In the genomic region with DNA sequence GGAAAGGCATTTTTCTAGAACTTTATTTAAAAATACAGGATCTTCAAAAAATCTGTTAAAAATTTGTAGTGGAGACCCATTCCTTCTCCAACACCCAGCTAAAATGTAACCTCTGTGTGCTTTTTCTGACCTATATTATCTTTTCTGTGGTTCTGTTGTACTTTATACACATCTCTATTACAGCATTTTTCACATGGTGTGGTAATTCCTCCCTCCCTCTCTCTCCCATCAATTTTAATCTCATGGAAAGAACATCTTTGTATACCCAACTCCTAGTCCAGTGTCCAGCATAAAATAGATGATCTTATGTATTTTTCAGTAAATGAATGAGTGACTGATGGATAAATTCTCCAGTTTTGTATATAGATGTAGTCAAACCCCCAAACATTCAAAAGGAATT, we compare ENCODE assay signal across 16 cellular contexts.
A peak's percentile ranks its signal among the peaks of the same experiment; 100 is the strongest.
DNase-seq lines count a peak whose midpoint lies in the region; ATAC-seq and TF ChIP-seq lines count a peak whose summit lies in the region.
"Had no signal": no experiment of that assay in that cellular context is flagged by ENCODE, and none has a peak within 500 bp of the region (broad histone marks: within the 10 kb centered on the region; RNA-seq: fewer than 3 reads in every experiment).

No MANE protein-coding gene starts in this region.

- H3K27me3 ChIP-seq in IMR-90 (ENCODE audit: control insufficient read depth, insufficient read depth, low read length) (no peaks in the 10 kb centered on the region), thyroid gland (no peaks in the 10 kb centered on the region)
- H3K27me3 ChIP-seq: BLaER1 treated with 17β-estradiol and CSF1 and Interleukin-3, amounts not matched to agents 10 nM and 100 nM had no signal

- no peak overlapping the region for H3K4ac ChIP-seq in IMR-90 (ENCODE audit: low read depth, low read length)

- no peak overlapping the region for H4K91ac ChIP-seq in IMR-90 (ENCODE audit: insufficient read depth, low read depth, low read length)

- no peak overlapping the region for H3K14ac ChIP-seq in IMR-90 (replicated peaks; ENCODE audit: low read depth, low read length)

- no peak overlapping the region for H4K8ac ChIP-seq in IMR-90 (ENCODE audit: low read depth in 2 of 2, low read length in 2 of 2)

- H3K36me3 ChIP-seq in IMR-90 (ENCODE audit: control insufficient read depth, insufficient read depth, low read length), result no peaks in the 10 kb centered on the region
- no peaks in the 10 kb centered on the region for H3K36me3 ChIP-seq in thyroid gland
- H3K36me3 ChIP-seq: BLaER1 treated with 17β-estradiol and CSF1 and Interleukin-3, amounts not matched to agents 10 nM and 100 nM had no signal

- H4K5ac ChIP-seq in IMR-90 (ENCODE audit: low read depth, low read length), result no peak overlapping the region

- BruUV-seq in IMR-90 (replicated peaks; lab: Mats Ljungman, UMichigan), result no TSS peak

- H3K4me3 ChIP-seq in IMR-90 (ENCODE audit: insufficient read depth, low read depth, low read length) (no peak overlapping the region), thyroid gland (replicated peaks in 1 of 3) (no peak overlapping the region)
- H3K4me3 ChIP-seq: BLaER1 treated with 17β-estradiol and CSF1 and Interleukin-3, amounts not matched to agents 10 nM and 100 nM had no signal

- no peak for ATAC-seq in IMR-90 (ENCODE audit: low read depth)
- ATAC-seq: CD8-positive, alpha-beta T cell had no signal

- dilution Hi-C loops in IMR-90 (cut with HindIII; ENCODE audit: low sequenced_read_pairs, unreplicated experiment), result no loop called here

- in situ Hi-C loops in IMR-90 (cut with MboI; ENCODE audit: low sequenced_read_pairs), result no loop called here

- H3K23ac ChIP-seq in IMR-90 (ENCODE audit: low read depth, low read length), result no peak overlapping the region

- no peak overlapping the region for H3K4me2 ChIP-seq in IMR-90 (ENCODE audit: low read depth, low read length)
- H3K4me2 ChIP-seq: BLaER1 treated with 17β-estradiol and CSF1 and Interleukin-3, amounts not matched to agents 10 nM and 100 nM had no signal

- H3K9me3 ChIP-seq in IMR-90 (ENCODE audit: control insufficient read depth, insufficient read depth, low read length) (no peaks in the 10 kb centered on the region), thyroid gland (no peaks in the 10 kb centered on the region)
- H3K9me3 ChIP-seq: BLaER1 treated with 17β-estradiol and CSF1 and Interleukin-3, amounts not matched to agents 10 nM and 100 nM; Caco-2 had no signal

- H2AK5ac ChIP-seq in IMR-90 (ENCODE audit: low read depth, low read length), result no peak overlapping the region

- CTCF ChIA-PET in IMR-90 (lab: Yijun Ruan, JAX), result no interaction called here

- DNase-seq in IMR-90 (no peak), amniotic epithelial cell (ENCODE audit: low read depth) (peak; percentile 86), thyroid gland (no peak), AG08395 (ENCODE audit: low spot score) (no peak)
- no peak for DNase-seq in activated CD4-positive, CD25-positive, alpha-beta regulatory T cell treated with anti-CD3 and anti-CD28 coated beads, Interleukin-2, amount 50 U/mL, for 72 hours
- DNase-seq: 8988T; ACHN; AML-193; Caco-2; Calu3; CD4-positive, alpha-beta T cell; CD8-positive, alpha-beta T cell; DMS79 treated with DMSO at 0.1 percent for 48 hours; GF-D8 had no signal

- no peak overlapping the region for H2AFZ ChIP-seq in IMR-90 (replicated peaks; ENCODE audit: low read length, poor library complexity)

- no peak overlapping the region for H3K18ac ChIP-seq in IMR-90 (ENCODE audit: low read depth, low read length)

- H3K56ac ChIP-seq in IMR-90 (ENCODE audit: extremely low read depth, insufficient read depth, low read length), result no peak overlapping the region

- TF ChIP-seq POLR2A in IMR-90 (IDR thresholded peaks at IDR 0.05; ENCODE audit: low read depth, low read length) (no peak), thyroid gland (IDR thresholded peaks at IDR 0.05) (no peak)

- H3K27ac ChIP-seq in IMR-90 (ENCODE audit: insufficient read depth, low read length) (no peak overlapping the region), thyroid gland (peak overlapping the region in 2 of 3 donors; percentile 20 to 39)
- H3K27ac ChIP-seq: BLaER1 treated with 17β-estradiol and CSF1 and Interleukin-3, amounts not matched to agents 10 nM and 100 nM; C4-2B had no signal

- no peak overlapping the region for H2AK9ac ChIP-seq in IMR-90 (replicated peaks; ENCODE audit: low read depth, low read length, poor library complexity)

- H3K79me1 ChIP-seq in IMR-90 (ENCODE audit: low read depth in 1 of 2, low read length in 2 of 2), result peaks cover 0 to 7% of the 10 kb centered on the region in 2 experiments; a peak in 2 of 4 replicates

- no peaks in the 10 kb centered on the region for H4K20me1 ChIP-seq in IMR-90 (ENCODE audit: insufficient read depth, low read length)
- H4K20me1 ChIP-seq: BLaER1 treated with 17β-estradiol and CSF1 and Interleukin-3, amounts not matched to agents 10 nM and 100 nM had no signal

- H2BK20ac ChIP-seq in IMR-90 (ENCODE audit: low read depth, low read length), result no peak overlapping the region

- H2BK15ac ChIP-seq in IMR-90 (ENCODE audit: low read depth, low read length), result peak overlapping the region; percentile 28; the same call in 1 of the 3 replicates

- no peak overlapping the region for H3K9ac ChIP-seq in IMR-90 (ENCODE audit: low read depth, low read length)
- H3K9ac ChIP-seq: BLaER1 treated with 17β-estradiol and CSF1 and Interleukin-3, amounts not matched to agents 10 nM and 100 nM had no signal

- intact Hi-C loops in IMR-90 (cut with micrococcal nuclease) (no loop called here), thyroid gland (cut with DNase I) (loop anchor here (10.0 kb wide), 1 partner anchor 103 kb away; no protein-coding TSS in a partner anchor)

- no peak for TF ChIP-seq RAD21 in IMR-90 (IDR thresholded peaks at IDR 0.05; ENCODE audit: low read length)

- POLR2A ChIA-PET in IMR-90 (lab: Charles Lee; ENCODE audit: unreplicated experiment), result no interaction called here

- peaks cover 6% of the 10 kb centered on the region for H3K9me1 ChIP-seq in IMR-90 (ENCODE audit: insufficient read depth, low read length)

- TF ChIP-seq CTCF in IMR-90 (conservative IDR thresholded peaks at IDR 0.05; ENCODE audit: low read depth, low read length) (no peak), thyroid gland (IDR thresholded peaks at IDR 0.05) (no peak)

- no peak overlapping the region for H2BK120ac ChIP-seq in IMR-90 (ENCODE audit: low read depth, low read length)

- H3K4me1 ChIP-seq in IMR-90 (ENCODE audit: control insufficient read depth, insufficient read depth, low read length) (peaks cover 18% of the 10 kb centered on the region), thyroid gland (peaks cover 13 to 37% of the 10 kb centered on the region in 2 donors)
- H3K4me1 ChIP-seq: Caco-2 had no signal

- no peak overlapping the region for H2BK5ac ChIP-seq in IMR-90 (ENCODE audit: low read depth, low read length, poor library complexity, severe bottlenecking)

TF ChIP-seq in IMR-90, 13 proteins besides CTCF, POLR2A, EP300 and RAD21:
- no peak for TF ChIP-seq MAFK (IDR thresholded peaks at IDR 0.05; ENCODE audit: low read depth, low read length)
- no peak for TF ChIP-seq MAZ (IDR thresholded peaks at IDR 0.05; ENCODE audit: borderline replicate concordance, low read depth, low read length)
- TF ChIP-seq CHD1 (IDR thresholded peaks at IDR 0.05; ENCODE audit: low read depth, low read length), result no peak
- no peak for TF ChIP-seq NFE2L2 (IDR thresholded peaks at IDR 0.05; ENCODE audit: low read depth, low read length)
- TF ChIP-seq, protein P1, sequence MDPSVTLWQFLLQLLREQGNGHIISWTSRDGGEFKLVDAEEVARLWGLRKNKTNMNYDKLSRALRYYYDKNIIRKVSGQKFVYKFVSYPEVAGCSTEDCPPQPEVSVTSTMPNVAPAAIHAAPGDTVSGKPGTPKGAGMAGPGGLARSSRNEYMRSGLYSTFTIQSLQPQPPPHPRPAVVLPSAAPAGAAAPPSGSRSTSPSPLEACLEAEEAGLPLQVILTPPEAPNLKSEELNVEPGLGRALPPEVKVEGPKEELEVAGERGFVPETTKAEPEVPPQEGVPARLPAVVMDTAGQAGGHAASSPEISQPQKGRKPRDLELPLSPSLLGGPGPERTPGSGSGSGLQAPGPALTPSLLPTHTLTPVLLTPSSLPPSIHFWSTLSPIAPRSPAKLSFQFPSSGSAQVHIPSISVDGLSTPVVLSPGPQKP (IDR thresholded peaks at IDR 0.05; ENCODE audit: borderline replicate concordance, low read depth, low read length), result no peak
- no peak for TF ChIP-seq CEBPB (IDR thresholded peaks at IDR 0.05; ENCODE audit: low read depth, low read length)
- TF ChIP-seq, protein P2, sequence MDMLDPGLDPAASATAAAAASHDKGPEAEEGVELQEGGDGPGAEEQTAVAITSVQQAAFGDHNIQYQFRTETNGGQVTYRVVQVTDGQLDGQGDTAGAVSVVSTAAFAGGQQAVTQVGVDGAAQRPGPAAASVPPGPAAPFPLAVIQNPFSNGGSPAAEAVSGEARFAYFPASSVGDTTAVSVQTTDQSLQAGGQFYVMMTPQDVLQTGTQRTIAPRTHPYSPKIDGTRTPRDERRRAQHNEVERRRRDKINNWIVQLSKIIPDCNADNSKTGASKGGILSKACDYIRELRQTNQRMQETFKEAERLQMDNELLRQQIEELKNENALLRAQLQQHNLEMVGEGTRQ (IDR thresholded peaks at IDR 0.05; ENCODE audit: low read depth, low read length), result no peak
- TF ChIP-seq BHLHE40 (IDR thresholded peaks at IDR 0.05; ENCODE audit: low read depth, low read length), result no peak
- TF ChIP-seq SMC3 (IDR thresholded peaks at IDR 0.05; ENCODE audit: low read depth, low read length), result no peak
- no peak for TF ChIP-seq MXI1 (IDR thresholded peaks at IDR 0.05; ENCODE audit: borderline replicate concordance, low read depth, low read length)
- TF ChIP-seq RCOR1 (IDR thresholded peaks at IDR 0.05; ENCODE audit: insufficient replicate concordance, low read length), result no peak
- no peak for TF ChIP-seq FOS (IDR thresholded peaks at IDR 0.05; ENCODE audit: low read depth, low read length)
- no peak for TF ChIP-seq RFX5 (IDR thresholded peaks at IDR 0.05; ENCODE audit: low read depth, low read length)
